1 cellular context compared by ENCODE assay signal in the genomic region with DNA sequence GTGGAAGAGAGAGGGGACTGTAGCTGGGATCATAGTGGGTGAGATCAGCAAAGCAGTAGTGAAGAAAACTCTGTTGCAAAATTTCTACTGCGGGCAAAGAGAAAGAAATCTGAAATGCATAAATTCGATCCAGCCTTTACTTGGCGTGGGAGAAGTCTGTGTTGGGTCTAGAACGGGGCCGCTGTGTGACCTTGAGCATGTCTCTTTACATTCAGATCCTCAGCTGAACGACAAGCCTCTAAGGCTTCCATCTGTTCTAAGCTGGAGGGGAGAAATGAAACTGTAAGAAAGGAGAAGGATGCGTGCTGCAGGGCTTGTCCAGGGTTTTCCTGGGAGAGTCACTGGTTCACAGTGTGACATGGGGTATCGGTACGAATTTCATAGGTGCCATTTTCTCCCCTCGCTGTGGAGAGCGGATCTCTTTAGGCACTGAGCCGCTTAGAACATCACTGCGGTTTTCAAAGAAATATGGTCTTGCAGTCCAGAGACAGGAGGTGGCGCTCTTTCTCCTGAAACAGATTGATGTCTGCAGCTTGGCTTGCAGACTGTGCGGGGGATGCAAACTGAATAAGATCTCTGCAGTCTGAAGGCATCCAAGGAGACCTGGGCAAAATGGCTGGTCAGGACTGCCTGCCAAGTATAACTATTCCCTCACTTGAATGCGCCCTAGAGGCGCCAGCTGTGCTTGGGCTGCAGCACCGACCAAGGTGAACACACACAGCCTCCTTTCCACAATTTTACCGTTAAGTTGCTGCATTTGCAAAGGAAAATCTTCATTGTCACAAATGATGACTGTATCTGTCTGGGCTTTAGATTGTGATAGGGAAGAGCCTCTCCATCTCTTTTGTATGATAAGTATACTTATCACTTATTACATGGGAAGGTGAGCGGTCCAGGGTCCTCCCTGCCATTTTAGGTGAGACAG.
TF ChIP-seq lines count a peak whose summit lies in the region.

No MANE protein-coding gene starts in this region.

TF ChIP-seq in GM12878, 131 proteins besides CTCF, POLR2A, EP300 and RAD21 (continued from another document):
- TF ChIP-seq, protein P1, sequence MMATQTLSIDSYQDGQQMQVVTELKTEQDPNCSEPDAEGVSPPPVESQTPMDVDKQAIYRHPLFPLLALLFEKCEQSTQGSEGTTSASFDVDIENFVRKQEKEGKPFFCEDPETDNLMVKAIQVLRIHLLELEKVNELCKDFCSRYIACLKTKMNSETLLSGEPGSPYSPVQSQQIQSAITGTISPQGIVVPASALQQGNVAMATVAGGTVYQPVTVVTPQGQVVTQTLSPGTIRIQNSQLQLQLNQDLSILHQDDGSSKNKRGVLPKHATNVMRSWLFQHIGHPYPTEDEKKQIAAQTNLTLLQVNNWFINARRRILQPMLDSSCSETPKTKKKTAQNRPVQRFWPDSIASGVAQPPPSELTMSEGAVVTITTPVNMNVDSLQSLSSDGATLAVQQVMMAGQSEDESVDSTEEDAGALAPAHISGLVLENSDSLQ (IDR thresholded peaks at IDR 0.05), result no peak
- no peak for TF ChIP-seq NR2C1 (IDR thresholded peaks at IDR 0.05)
- no peak for TF ChIP-seq NR2C2 (IDR thresholded peaks at IDR 0.05; ENCODE audit: borderline replicate concordance, control insufficient read depth, insufficient read length, low read depth)
- no peak for TF ChIP-seq STAT3 (IDR thresholded peaks at IDR 0.05; ENCODE audit: low read depth, low read length)
- TF ChIP-seq, protein P2, sequence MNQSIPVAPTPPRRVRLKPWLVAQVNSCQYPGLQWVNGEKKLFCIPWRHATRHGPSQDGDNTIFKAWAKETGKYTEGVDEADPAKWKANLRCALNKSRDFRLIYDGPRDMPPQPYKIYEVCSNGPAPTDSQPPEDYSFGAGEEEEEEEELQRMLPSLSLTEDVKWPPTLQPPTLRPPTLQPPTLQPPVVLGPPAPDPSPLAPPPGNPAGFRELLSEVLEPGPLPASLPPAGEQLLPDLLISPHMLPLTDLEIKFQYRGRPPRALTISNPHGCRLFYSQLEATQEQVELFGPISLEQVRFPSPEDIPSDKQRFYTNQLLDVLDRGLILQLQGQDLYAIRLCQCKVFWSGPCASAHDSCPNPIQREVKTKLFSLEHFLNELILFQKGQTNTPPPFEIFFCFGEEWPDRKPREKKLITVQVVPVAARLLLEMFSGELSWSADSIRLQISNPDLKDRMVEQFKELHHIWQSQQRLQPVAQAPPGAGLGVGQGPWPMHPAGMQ (IDR thresholded peaks at IDR 0.05; ENCODE audit: borderline replicate concordance), result no peak
- peak; percentile 71 for TF ChIP-seq YY1 (IDR thresholded peaks at IDR 0.05; ENCODE audit: low read depth, low read length)
- TF ChIP-seq ZNF622 (IDR thresholded peaks at IDR 0.05), result no peak
- no peak for TF ChIP-seq POLR2AphosphoS5 (IDR thresholded peaks at IDR 0.05; ENCODE audit: low read length)
- TF ChIP-seq CHD1 (IDR thresholded peaks at IDR 0.05; ENCODE audit: low read depth, low read length), result no peak
- TF ChIP-seq TAF1 (IDR thresholded peaks at IDR 0.05; ENCODE audit: borderline replicate concordance, low read depth, low read length), result no peak
- TF ChIP-seq RELA (IDR thresholded peaks at IDR 0.05; ENCODE audit: borderline replicate concordance, partially characterized antibody), result peak; percentile 68
- no peak for TF ChIP-seq HDGF (IDR thresholded peaks at IDR 0.05)
- TF ChIP-seq, protein P3, sequence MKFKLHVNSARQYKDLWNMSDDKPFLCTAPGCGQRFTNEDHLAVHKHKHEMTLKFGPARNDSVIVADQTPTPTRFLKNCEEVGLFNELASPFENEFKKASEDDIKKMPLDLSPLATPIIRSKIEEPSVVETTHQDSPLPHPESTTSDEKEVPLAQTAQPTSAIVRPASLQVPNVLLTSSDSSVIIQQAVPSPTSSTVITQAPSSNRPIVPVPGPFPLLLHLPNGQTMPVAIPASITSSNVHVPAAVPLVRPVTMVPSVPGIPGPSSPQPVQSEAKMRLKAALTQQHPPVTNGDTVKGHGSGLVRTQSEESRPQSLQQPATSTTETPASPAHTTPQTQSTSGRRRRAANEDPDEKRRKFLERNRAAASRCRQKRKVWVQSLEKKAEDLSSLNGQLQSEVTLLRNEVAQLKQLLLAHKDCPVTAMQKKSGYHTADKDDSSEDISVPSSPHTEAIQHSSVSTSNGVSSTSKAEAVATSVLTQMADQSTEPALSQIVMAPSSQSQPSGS (IDR thresholded peaks at IDR 0.05; ENCODE audit: low read length), result no peak
- TF ChIP-seq, protein P4, sequence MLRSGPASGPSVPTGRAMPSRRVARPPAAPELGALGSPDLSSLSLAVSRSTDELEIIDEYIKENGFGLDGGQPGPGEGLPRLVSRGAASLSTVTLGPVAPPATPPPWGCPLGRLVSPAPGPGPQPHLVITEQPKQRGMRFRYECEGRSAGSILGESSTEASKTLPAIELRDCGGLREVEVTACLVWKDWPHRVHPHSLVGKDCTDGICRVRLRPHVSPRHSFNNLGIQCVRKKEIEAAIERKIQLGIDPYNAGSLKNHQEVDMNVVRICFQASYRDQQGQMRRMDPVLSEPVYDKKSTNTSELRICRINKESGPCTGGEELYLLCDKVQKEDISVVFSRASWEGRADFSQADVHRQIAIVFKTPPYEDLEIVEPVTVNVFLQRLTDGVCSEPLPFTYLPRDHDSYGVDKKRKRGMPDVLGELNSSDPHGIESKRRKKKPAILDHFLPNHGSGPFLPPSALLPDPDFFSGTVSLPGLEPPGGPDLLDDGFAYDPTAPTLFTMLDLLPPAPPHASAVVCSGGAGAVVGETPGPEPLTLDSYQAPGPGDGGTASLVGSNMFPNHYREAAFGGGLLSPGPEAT (IDR thresholded peaks at IDR 0.05; ENCODE audit: low read depth), result no peak
